In genomic region chrX:37441377-37441776, GRCh38 we compare ENCODE assay signal across 8 cellular contexts.
"Had no signal": no experiment of that assay in that cellular context is flagged by ENCODE, and none has a peak within 500 bp of the region (broad histone marks: within the 10 kb centered on the region; RNA-seq: fewer than 3 reads in every experiment).

No MANE protein-coding gene starts in this region.

- ATAC-seq: HepG2, K562 had no signal

- H3K4me1 Mint-ChIP-seq: IgD-negative memory B cell had no signal

- H3K27ac ChIP-seq: HL-60 had no signal

- DNase-seq: IMR-90, KBM-7, KG1 had no signal

- H3K36me3 Mint-ChIP-seq: IgD-negative memory B cell had no signal

- H3K4me3 Mint-ChIP-seq: IgD-negative memory B cell had no signal

- FAIRE-seq: HepG2, HTR-8/SVneo, K562 had no signal

- H3K4me3 ChIP-seq: K562 had no signal
